Comparison of ENCODE assay signal across 10 cellular contexts in genomic region chr1:204139952-204140351, GRCh38. TPM values are rescaled to one million over a fixed set of nuclear protein-coding genes. Genes with fewer than 3 reads are reported as not detected.
"Had no signal": no experiment of that assay in that cellular context is flagged by ENCODE, and none has a peak within 500 bp of the region (broad histone marks: within the 10 kb centered on the region; RNA-seq: fewer than 3 reads in every experiment).

No MANE protein-coding gene starts in this region.

- DNase-seq: GM23248, GOT3, H7, HFFc6, KBM-7 had no signal

- H3K9ac ChIP-seq: GM23248 had no signal

- H3K4me3 Mint-ChIP-seq: HFFc6, IgD-negative memory B cell had no signal

- ATAC-seq: HCT116 had no signal

- H2AFZ ChIP-seq: GM23248 had no signal

- FAIRE-seq: HTR-8/SVneo had no signal

- H3K27ac ChIP-seq: GM23248 had no signal

- H3K4me1 ChIP-seq: HAP-1 had no signal

- H3K36me3 Mint-ChIP-seq: IgD-negative memory B cell had no signal

- H3K9me3 Mint-ChIP-seq: HFFc6, IgD-negative memory B cell had no signal

- H3K36me3 ChIP-seq: HAP-1 had no signal

- H3K4me1 Mint-ChIP-seq: IgD-negative memory B cell had no signal

- H3K9me3 ChIP-seq: HAP-1 had no signal

- H3K27ac Mint-ChIP-seq: HFFc6, IgD-negative memory B cell had no signal

- H3K4me3 ChIP-seq: GM23248, HAP-1 had no signal

RNA-seq across cellular contexts. Expression of gene REN, which starts 26.2 kb away (rescaled TPM):
- total RNA-seq: GM23248, H4, H7 had no signal
- polyA plus RNA-seq: GM23248, IgD-negative memory B cell had no signal

RNA-seq across cellular contexts. Expression of gene KISS1, which starts 56.3 kb away (rescaled TPM):
- total RNA-seq: GM23248, H4, H7 had no signal
- polyA plus RNA-seq: GM23248, IgD-negative memory B cell had no signal
